In the genomic region with DNA sequence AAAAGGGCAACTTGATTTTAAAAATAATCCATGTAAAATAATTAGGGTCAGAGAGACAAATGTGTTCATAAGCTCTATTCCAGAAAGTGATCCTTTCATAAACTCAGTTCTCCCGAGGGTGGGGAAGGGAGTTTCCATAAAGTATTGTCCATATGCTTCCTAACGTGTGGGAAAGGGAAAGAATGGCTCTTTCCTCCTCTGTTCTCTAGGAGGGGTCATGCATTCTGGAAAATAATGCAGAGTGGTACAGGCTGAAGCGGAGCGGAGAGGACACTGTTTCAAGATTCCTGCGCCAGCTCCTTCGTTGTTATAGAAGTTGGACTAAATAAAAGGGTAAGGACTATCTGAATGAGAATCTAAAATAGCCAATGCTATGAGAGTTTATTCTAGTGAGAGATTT, we compare ENCODE assay signal across 31 cellular contexts.
DNase-seq lines count a peak whose midpoint lies in the region; ATAC-seq and TF ChIP-seq lines count a peak whose summit lies in the region.
"Had no signal": no experiment of that assay in that cellular context is flagged by ENCODE, and none has a peak within 500 bp of the region (broad histone marks: within the 10 kb centered on the region; RNA-seq: fewer than 3 reads in every experiment).

No MANE protein-coding gene starts in this region.

- H3K27ac ChIP-seq in gastroesophageal sphincter (peak overlapping the region in 3 of 4 donors; percentile 32 to 41 (median 39)), Karpas-422 (ENCODE audit: low read length) (no peak overlapping the region)
- H3K27ac ChIP-seq: colonic mucosa, hepatocyte, right lobe of liver had no signal

- peak overlapping the region in 1 of 2 donors; percentile 10 for H3K4me3 ChIP-seq in gastroesophageal sphincter
- no peak overlapping the region for H3K4me3 ChIP-seq in Karpas-422 (ENCODE audit: low read length)
- H3K4me3 ChIP-seq: colonic mucosa, hepatocyte, right lobe of liver had no signal

- H4K20me1 ChIP-seq in Karpas-422 (ENCODE audit: insufficient read depth, low read depth, low read length), result no peaks in the 10 kb centered on the region

- H3K27me3 Mint-ChIP-seq in nephron progenitor cell (ENCODE audit: low read depth, poor library complexity), result peaks cover 4% of the 10 kb centered on the region
- H3K27me3 Mint-ChIP-seq: activated CD8-positive, alpha-beta T cell treated with anti-CD3 and anti-CD28 coated beads for 36 hours; activated naive CD4-positive, alpha-beta T cell treated with anti-CD3 and anti-CD28 coated beads, Interleukin-2, amount 50 U/mL, for 24 hours; CD8-positive, alpha-beta memory T cell; memory B cell had no signal

- H3K9me3 ChIP-seq in gastroesophageal sphincter, result no peaks in the 10 kb centered on the region
- H3K9me3 ChIP-seq in Karpas-422 (ENCODE audit: low read length), result no peaks in the 10 kb centered on the region
- H3K9me3 ChIP-seq: colonic mucosa, right lobe of liver had no signal

- peaks cover 0 to 29% (median 0%) of the 10 kb centered on the region in 3 donors for H3K4me1 ChIP-seq in gastroesophageal sphincter
- peaks cover 45% of the 10 kb centered on the region for H3K4me1 ChIP-seq in Karpas-422 (ENCODE audit: low read length)
- H3K4me1 ChIP-seq: colonic mucosa, right lobe of liver had no signal

- peaks cover 26% of the 10 kb centered on the region for H3K4me1 Mint-ChIP-seq in nephron progenitor cell
- H3K4me1 Mint-ChIP-seq: activated naive CD4-positive, alpha-beta T cell treated with anti-CD3 and anti-CD28 coated beads, Interleukin-2, amount 50 U/mL, for 24 hours; CD8-positive, alpha-beta memory T cell; memory B cell had no signal

- DNase-seq in DMS153 (lab: John Stamatoyannopoulos, UW), result peak; percentile 17
- DNase-seq in NCI-H446 treated with DMSO at 0.1 percent for 48 hours (lab: John Stamatoyannopoulos, UW), result peak; percentile 88
- DNase-seq in nephron progenitor cell, result no peak
- DNase-seq in Karpas-422, result no peak
- no peak for DNase-seq in T1000 (lab: John Stamatoyannopoulos, UW)
- no peak for DNase-seq in NCI-H2171 (lab: John Stamatoyannopoulos, UW)
- DNase-seq in NCI-H226, result no peak
- DNase-seq: activated CD4-positive, CD25-positive, alpha-beta regulatory T cell treated with anti-CD3 and anti-CD28 coated beads, Interleukin-2, amount 50 U/mL, for 72 hours; activated CD8-positive, alpha-beta memory T cell treated with anti-CD3 and anti-CD28 coated beads, Interleukin-2, amount 50 U/mL, for 48 hours; activated CD8-positive, alpha-beta T cell treated with anti-CD3 and anti-CD28 coated beads for 36 hours; CD8-positive, alpha-beta memory T cell; colonic mucosa; EL; endodermal cell; foreskin melanocyte; GOT3; MV-4-11; NCI-H1436; NCI-H2107; NCI-H510A treated with DMSO at 0.1 percent for 48 hours; NK-92 treated with Interleukin-12 subunit alpha and Interleukin-12 subunit beta, amount 100 ng/mL, for 24 hours; PC-3; right lobe of liver; stimulated activated CD4-positive, alpha-beta T cell treated with anti-CD3 and anti-CD28 coated beads, Interleukin-12 subunit alpha, Interleukin-12 subunit beta, amount 100 ng/mL, for 4 hours; stimulated activated CD4-positive, alpha-beta T cell treated with anti-CD3 and anti-CD28 coated beads, Interleukin-4, amount 100 ng/mL, for 24 hours; trophoblast cell had no signal

- H3K4me2 ChIP-seq in Karpas-422 (ENCODE audit: low read depth, low read length, poor library complexity, severe bottlenecking), result no peak overlapping the region
- H3K4me2 ChIP-seq: hepatocyte had no signal

- 43 to 56% methylated on average over 3 to 5 of the region's 6 CpGs for WGBS in gastroesophageal sphincter (ENCODE audit: low coverage in 1 of 2), 2 donors

- H3K36me3 ChIP-seq in gastroesophageal sphincter (no peaks in the 10 kb centered on the region), Karpas-422 (ENCODE audit: insufficient read depth, low read length) (no peaks in the 10 kb centered on the region)
- H3K36me3 ChIP-seq: colonic mucosa, right lobe of liver had no signal

- H3K4me3 Mint-ChIP-seq in nephron progenitor cell, result no peak overlapping the region
- H3K4me3 Mint-ChIP-seq: activated CD8-positive, alpha-beta T cell treated with anti-CD3 and anti-CD28 coated beads for 36 hours; activated naive CD4-positive, alpha-beta T cell treated with anti-CD3 and anti-CD28 coated beads, Interleukin-2, amount 50 U/mL, for 24 hours; CD8-positive, alpha-beta memory T cell; endodermal cell; memory B cell had no signal

- peak overlapping the region; percentile 34 for H3K27ac Mint-ChIP-seq in nephron progenitor cell
- H3K27ac Mint-ChIP-seq: activated CD8-positive, alpha-beta T cell treated with anti-CD3 and anti-CD28 coated beads for 36 hours; activated naive CD4-positive, alpha-beta T cell treated with anti-CD3 and anti-CD28 coated beads, Interleukin-2, amount 50 U/mL, for 24 hours; activated T-helper 2 cell treated with anti-CD3 and anti-CD28 coated beads, Interferon-gamma antibody, Interleukin-2, Interleukin-4, amounts not matched to agents 10 μg/mL and 5 μg/mL and 100 μg/mL, durations not matched to agents 14 hours and 24 hours and 36 hours; CD8-positive, alpha-beta memory T cell; endodermal cell; memory B cell had no signal

- no peaks in the 10 kb centered on the region for H3K36me3 Mint-ChIP-seq in nephron progenitor cell (ENCODE audit: low read depth)
- H3K36me3 Mint-ChIP-seq: activated naive CD4-positive, alpha-beta T cell treated with anti-CD3 and anti-CD28 coated beads, Interleukin-2, amount 50 U/mL, for 24 hours; CD8-positive, alpha-beta memory T cell; memory B cell had no signal

- H3K9me2 ChIP-seq in Karpas-422 (replicated peaks; ENCODE audit: insufficient read depth, low read length), result no peaks in the 10 kb centered on the region

- TF ChIP-seq EP300 in gastroesophageal sphincter (IDR thresholded peaks at IDR 0.05), result no peak

- no peak overlapping the region for H2AFZ ChIP-seq in Karpas-422 (ENCODE audit: low read length)
- H2AFZ ChIP-seq: hepatocyte had no signal

- H3K9ac ChIP-seq in Karpas-422 (ENCODE audit: low read length), result no peak overlapping the region

- H3K27me3 ChIP-seq in gastroesophageal sphincter, result no peaks in the 10 kb centered on the region
- H3K27me3 ChIP-seq in Karpas-422 (ENCODE audit: low read length), result no peaks in the 10 kb centered on the region
- H3K27me3 ChIP-seq: colonic mucosa, hepatocyte, right lobe of liver had no signal

- TF ChIP-seq CTCF in gastroesophageal sphincter (IDR thresholded peaks at IDR 0.05) (no peak), nephron progenitor cell (IDR thresholded peaks at IDR 0.05) (no peak)

- no peaks in the 10 kb centered on the region for H3K79me2 ChIP-seq in Karpas-422 (ENCODE audit: low read length)
- H3K79me2 ChIP-seq: hepatocyte had no signal

- TF ChIP-seq POLR2A in gastroesophageal sphincter (IDR thresholded peaks at IDR 0.05), result no peak

- no peaks in the 10 kb centered on the region for H3K9me3 Mint-ChIP-seq in nephron progenitor cell
- H3K9me3 Mint-ChIP-seq: activated CD8-positive, alpha-beta T cell treated with anti-CD3 and anti-CD28 coated beads for 36 hours; activated naive CD4-positive, alpha-beta T cell treated with anti-CD3 and anti-CD28 coated beads, Interleukin-2, amount 50 U/mL, for 24 hours; activated T-helper 2 cell treated with anti-CD3 and anti-CD28 coated beads, Interferon-gamma antibody, Interleukin-2, Interleukin-4, amounts not matched to agents 10 μg/mL and 5 μg/mL and 100 μg/mL, durations not matched to agents 14 hours and 24 hours and 36 hours; endodermal cell; memory B cell had no signal

- ATAC-seq in gastroesophageal sphincter, result no peak
- ATAC-seq: activated CD8-positive, alpha-beta T cell treated with anti-CD3 and anti-CD28 coated beads for 36 hours; PC-3; right lobe of liver had no signal

Comparison
In these comparisons a context has a peak if more than half of its experiments do, and no peak if none do; other contexts are left out.
1. DNase-seq: peak in DMS153 (single experiment) and NCI-H446 treated with DMSO at 0.1 percent for 48 hours (single experiment); none in nephron progenitor cell (single experiment), Karpas-422 (single experiment), T1000 (single experiment), NCI-H2171 (single experiment) and NCI-H226 (single experiment).